1 cellular context compared by ENCODE assay signal in the genomic region with DNA sequence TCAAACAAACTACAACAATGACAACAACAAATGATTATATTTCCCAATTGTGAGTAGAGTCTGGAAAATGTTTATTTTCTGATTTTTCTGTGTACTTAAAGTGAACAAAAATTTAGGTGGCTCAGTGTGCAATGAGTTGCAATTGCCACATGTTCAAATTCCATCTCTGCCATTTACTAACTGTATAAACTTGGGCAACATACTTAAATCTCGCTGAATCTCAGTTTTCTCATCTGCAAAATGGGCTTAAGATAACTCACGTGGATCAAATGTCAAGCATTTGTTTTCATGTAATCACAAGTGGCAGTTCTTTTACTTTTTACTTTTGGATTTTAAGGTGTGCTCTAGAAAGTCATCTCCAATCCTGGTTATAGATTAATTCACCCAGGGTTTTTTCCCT.
TF ChIP-seq lines count a peak whose summit lies in the region.

No MANE protein-coding gene starts in this region.

TF ChIP-seq in HepG2, 621 proteins besides CTCF, POLR2A, EP300 and RAD21 (continued from another document):
- TF ChIP-seq ZNF460 (CRISPR knock-in tag; IDR thresholded peaks at IDR 0.05; ENCODE audit: borderline replicate concordance) (no peak), CBX5 (CRISPR knock-in tag; IDR thresholded peaks at IDR 0.05; ENCODE audit: borderline replicate concordance) (no peak), ZNF143 (CRISPR knock-in tag; IDR thresholded peaks at IDR 0.05) (no peak), KLF16 (CRISPR knock-in tag; IDR thresholded peaks at IDR 0.05) (no peak), ZNF207 (IDR thresholded peaks at IDR 0.05; ENCODE audit: borderline replicate concordance) (no peak), FOXP1 (IDR thresholded peaks at IDR 0.05) (no peak), FOXP1 (CRISPR knock-in tag; IDR thresholded peaks at IDR 0.05) (0 out of 2 replicates have a peak, but pooled peaks have one; percentile 17), ISL2 (CRISPR knock-in tag; IDR thresholded peaks at IDR 0.05) (no peak), NBN (conservative IDR thresholded peaks at IDR 0.05) (no peak), SIN3A (IDR thresholded peaks at IDR 0.05; ENCODE audit: borderline replicate concordance, low read depth, low read length) (no peak), CHD4 (IDR thresholded peaks at IDR 0.05; ENCODE audit: borderline replicate concordance, low read length) (peak; percentile 65; the same call in 1 of the 2 replicates), ATF3 (CRISPR knock-in tag; IDR thresholded peaks at IDR 0.05) (no peak), GATAD1 (CRISPR knock-in tag; IDR thresholded peaks at IDR 0.05) (no peak)
- TF ChIP-seq, protein P1, sequence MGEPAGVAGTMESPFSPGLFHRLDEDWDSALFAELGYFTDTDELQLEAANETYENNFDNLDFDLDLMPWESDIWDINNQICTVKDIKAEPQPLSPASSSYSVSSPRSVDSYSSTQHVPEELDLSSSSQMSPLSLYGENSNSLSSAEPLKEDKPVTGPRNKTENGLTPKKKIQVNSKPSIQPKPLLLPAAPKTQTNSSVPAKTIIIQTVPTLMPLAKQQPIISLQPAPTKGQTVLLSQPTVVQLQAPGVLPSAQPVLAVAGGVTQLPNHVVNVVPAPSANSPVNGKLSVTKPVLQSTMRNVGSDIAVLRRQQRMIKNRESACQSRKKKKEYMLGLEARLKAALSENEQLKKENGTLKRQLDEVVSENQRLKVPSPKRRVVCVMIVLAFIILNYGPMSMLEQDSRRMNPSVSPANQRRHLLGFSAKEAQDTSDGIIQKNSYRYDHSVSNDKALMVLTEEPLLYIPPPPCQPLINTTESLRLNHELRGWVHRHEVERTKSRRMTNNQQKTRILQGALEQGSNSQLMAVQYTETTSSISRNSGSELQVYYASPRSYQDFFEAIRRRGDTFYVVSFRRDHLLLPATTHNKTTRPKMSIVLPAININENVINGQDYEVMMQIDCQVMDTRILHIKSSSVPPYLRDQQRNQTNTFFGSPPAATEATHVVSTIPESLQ (CRISPR knock-in tag; conservative IDR thresholded peaks at IDR 0.05), result no peak
